In genomic region chr3:129745253-129745652, GRCh38 we compare ENCODE assay signal across 14 cellular contexts.
DNase-seq lines count a peak whose midpoint lies in the region; ATAC-seq and TF ChIP-seq lines count a peak whose summit lies in the region.
"Had no signal": no experiment of that assay in that cellular context is flagged by ENCODE, and none has a peak within 500 bp of the region (broad histone marks: within the 10 kb centered on the region; RNA-seq: fewer than 3 reads in every experiment).

No MANE protein-coding gene starts in this region.

- no peaks in the 10 kb centered on the region for H3K9me3 ChIP-seq in ovary
- H3K9me3 ChIP-seq: prostate gland had no signal

- ATAC-seq in GM19463 (IDR thresholded peaks at IDR 0.05; ENCODE audit: unreplicated experiment): no peak
- ATAC-seq: Panc1; stimulated activated naive B cell treated with anti-CD40 and anti-IgM and Interleukin-4, amounts not matched to agents 10 μg/mL and 1 μg/mL and 100 μg/mL, for 72 hours had no signal

- no peaks in the 10 kb centered on the region for H3K36me3 ChIP-seq in ovary
- H3K36me3 ChIP-seq: prostate gland had no signal

- peak; percentile 28 for DNase-seq in DMS79 treated with DMSO at 0.1 percent for 48 hours (lab: John Stamatoyannopoulos, UW)
- peak in 40 of 58 donors; percentile 1 to 76 (median 28) for DNase-seq in anterior cingulate cortex (lab: John Stamatoyannopoulos, UW)
- DNase-seq in fibroblast of villous mesenchyme (ENCODE audit: low read depth): peak; percentile 78
- DNase-seq in ovary: peak in 3 of 5 donors; percentile 33 to 34 (median 34)
- no peak for DNase-seq in kidney glomerular epithelial cell (lab: John Stamatoyannopoulos, UW)
- DNase-seq in NCI-H2227 treated with DMSO at 0.1 percent for 48 hours (lab: John Stamatoyannopoulos, UW): no peak
- DNase-seq in epidermal melanocyte (ENCODE audit: insufficient read length, low spot score): no peak
- DNase-seq: aorta; GDM1; stimulated activated CD4-positive, alpha-beta T cell treated with anti-CD3 and anti-CD28 coated beads, Interleukin-4, amount 100 ng/mL, for 4 hours; stimulated activated naive B cell treated with anti-CD40 and anti-IgM and Interleukin-4, amounts not matched to agents 10 μg/mL and 1 μg/mL and 100 μg/mL, for 72 hours had no signal

- 7 to 21% (median 10%) methylated on average over 2 of the region's 2 CpGs for WGBS in ovary, 3 donors

- TF ChIP-seq CTCF in fibroblast of villous mesenchyme (IDR thresholded peaks at IDR 0.05; ENCODE audit: insufficient read depth, low read depth, low read length) (no peak), ovary (IDR thresholded peaks at IDR 0.05) (no peak)

- H3K4me1 ChIP-seq in ovary (ENCODE audit: insufficient read depth): peaks cover 3% of the 10 kb centered on the region

- no peaks in the 10 kb centered on the region for H3K27me3 ChIP-seq in ovary

- H3K4me3 ChIP-seq in fibroblast of villous mesenchyme (ENCODE audit: low read depth, low read length): no peak overlapping the region
- no peak overlapping the region for H3K4me3 ChIP-seq in ovary
- H3K4me3 ChIP-seq: prostate gland had no signal

- no peak overlapping the region for H3K27ac ChIP-seq in ovary
- H3K27ac ChIP-seq: prostate gland had no signal

- intact Hi-C loops in ovary (cut with DNase I): no loop called here

- no peak for TF ChIP-seq EP300 in ovary (IDR thresholded peaks at IDR 0.05)

- TF ChIP-seq POLR2A in ovary (IDR thresholded peaks at IDR 0.05): no peak

Comparison
In these comparisons a context has a peak if more than half of its experiments do, and no peak if none do; other contexts are left out.
1. DNase-seq: peak in DMS79 treated with DMSO at 0.1 percent for 48 hours (single experiment), anterior cingulate cortex (40 of 58), fibroblast of villous mesenchyme (single experiment) and ovary (3 of 5); none in kidney glomerular epithelial cell (single experiment), NCI-H2227 treated with DMSO at 0.1 percent for 48 hours (single experiment) and epidermal melanocyte (single experiment).